Comparison of ENCODE assay signal across 14 cellular contexts in genomic region chr3:171018151-171018935, GRCh38. TPM values are rescaled to one million over a fixed set of nuclear protein-coding genes. Genes with fewer than 3 reads are reported as not detected.
DNase-seq lines count a peak whose midpoint lies in the region; ATAC-seq and TF ChIP-seq lines count a peak whose summit lies in the region.
"Had no signal": no experiment of that assay in that cellular context is flagged by ENCODE, and none has a peak within 500 bp of the region (broad histone marks: within the 10 kb centered on the region; RNA-seq: fewer than 3 reads in every experiment).

No MANE protein-coding gene starts in this region.

- peaks cover 9% of the 10 kb centered on the region for H3K4me1 Mint-ChIP-seq in chondrocyte (ENCODE audit: low read depth)
- H3K4me1 Mint-ChIP-seq: natural killer cell had no signal

- H3K27ac Mint-ChIP-seq in chondrocyte (ENCODE audit: unreplicated experiment) = no peak overlapping the region
- H3K27ac Mint-ChIP-seq: natural killer cell had no signal

- ATAC-seq in HG02571 (IDR thresholded peaks at IDR 0.05; ENCODE audit: unreplicated experiment) = no peak
- no peak for ATAC-seq in GM18870 (IDR thresholded peaks at IDR 0.05; ENCODE audit: unreplicated experiment)
- no peak for ATAC-seq in GM21619 (IDR thresholded peaks at IDR 0.05; ENCODE audit: unreplicated experiment)
- ATAC-seq: natural killer cell had no signal

- H2AFZ ChIP-seq in osteoblast (ENCODE audit: low read length) = no peak overlapping the region

- peak; percentile 22 for DNase-seq in NCI-H2171 treated with DMSO at 0.1 percent for 48 hours (lab: John Stamatoyannopoulos, UW)
- no peak for DNase-seq in NCI-H2171 (lab: John Stamatoyannopoulos, UW)
- peak; percentile 17 for DNase-seq in NAMALWA (ENCODE audit: low spot score)
- no peak for DNase-seq in chondrocyte (ENCODE audit: low spot score)
- no peak for DNase-seq in osteoblast (ENCODE audit: insufficient read length, low spot score, missing footprints)
- DNase-seq: activated CD4-positive, CD25-positive, alpha-beta regulatory T cell treated with anti-CD3 and anti-CD28 coated beads, Interleukin-2, amount 50 U/mL, for 72 hours; activated gamma-delta T cell treated with Interleukin-2 at 50 U/mL for 16 hours; GDM1; natural killer cell; NCI-H187 treated with DMSO at 0.1 percent for 48 hours had no signal

- no peaks in the 10 kb centered on the region for H3K9me3 Mint-ChIP-seq in chondrocyte (ENCODE audit: low read depth)
- H3K9me3 Mint-ChIP-seq: natural killer cell had no signal

- H3K27me3 Mint-ChIP-seq in chondrocyte (ENCODE audit: low read depth) = no peaks in the 10 kb centered on the region

- TF ChIP-seq CTCF in chondrocyte (IDR thresholded peaks at IDR 0.05) (peak; percentile 49), osteoblast (IDR thresholded peaks at IDR 0.05; ENCODE audit: extremely low read depth, low read depth, low read length) (peak; percentile 40)

- H3K4me3 Mint-ChIP-seq in chondrocyte (ENCODE audit: unreplicated experiment) = no peak overlapping the region
- H3K4me3 Mint-ChIP-seq: natural killer cell had no signal

- no peaks in the 10 kb centered on the region for H3K36me3 Mint-ChIP-seq in chondrocyte (ENCODE audit: low read depth)
- H3K36me3 Mint-ChIP-seq: natural killer cell had no signal

- H3K4me3 ChIP-seq in osteoblast (ENCODE audit: insufficient read depth, low read length) = no peak overlapping the region

- H3K27ac ChIP-seq in osteoblast (ENCODE audit: low read depth, low read length) = no peak overlapping the region

- no peaks in the 10 kb centered on the region for H4K20me1 ChIP-seq in osteoblast (ENCODE audit: insufficient read depth, low read length)

- no peaks in the 10 kb centered on the region for H3K36me3 ChIP-seq in osteoblast (ENCODE audit: insufficient read depth, low read length)

- no peak overlapping the region for H3K4me2 ChIP-seq in osteoblast (ENCODE audit: insufficient read depth, low read length)

- no peaks in the 10 kb centered on the region for H3K27me3 ChIP-seq in osteoblast (ENCODE audit: insufficient read depth, low read length)

- H3K4me1 ChIP-seq in osteoblast (ENCODE audit: insufficient read depth, low read length) = peaks cover 15% of the 10 kb centered on the region

- H3K9me3 ChIP-seq in osteoblast (ENCODE audit: low read depth, low read length) = no peaks in the 10 kb centered on the region

- no peaks in the 10 kb centered on the region for H3K79me2 ChIP-seq in osteoblast (ENCODE audit: insufficient read depth, low read length)

RNA-seq across cellular contexts. Expression of gene SLC2A2, which starts 8.2 kb away (rescaled TPM):
- total RNA-seq in chondrocyte = not detected in 3 replicates
- total RNA-seq in osteoblast = not detected in 2 replicates
- total RNA-seq: natural killer cell, RPMI7951 had no signal

Comparison
In these comparisons a context has a peak if more than half of its experiments do, and no peak if none do; other contexts are left out.
1. DNase-seq: peak in NCI-H2171 treated with DMSO at 0.1 percent for 48 hours (single experiment) and NAMALWA (single experiment); none in NCI-H2171 (single experiment), chondrocyte (single experiment) and osteoblast (single experiment).